Comparison of ENCODE assay signal across 28 cellular contexts in the genomic region with DNA sequence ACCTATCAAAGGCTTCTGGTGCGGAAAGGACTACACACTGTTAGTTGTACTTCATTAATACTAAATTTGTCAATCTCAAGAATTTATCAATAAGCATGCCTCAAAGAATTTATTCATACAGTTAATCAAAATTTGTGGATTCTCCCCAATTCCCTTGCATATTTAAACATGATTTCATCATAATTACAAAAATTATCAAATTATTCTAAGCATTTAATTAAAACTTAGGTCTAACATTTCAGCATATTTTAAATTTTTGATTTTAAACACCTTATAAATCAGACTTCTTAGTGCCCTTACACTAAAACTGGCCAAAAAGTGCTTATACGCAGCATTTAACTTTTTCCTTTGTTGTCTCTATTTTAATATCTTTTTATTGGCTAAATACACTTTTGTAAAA. TPM values are rescaled to one million over a fixed set of nuclear protein-coding genes. Genes with fewer than 3 reads are reported as not detected.
A peak's percentile ranks its signal among the peaks of the same experiment; 100 is the strongest.
DNase-seq lines count a peak whose midpoint lies in the region; ATAC-seq, FAIRE-seq and TF ChIP-seq lines count a peak whose summit lies in the region.
"Had no signal": no experiment of that assay in that cellular context is flagged by ENCODE, and none has a peak within 500 bp of the region (broad histone marks: within the 10 kb centered on the region; RNA-seq: fewer than 3 reads in every experiment).

No MANE protein-coding gene starts in this region.

- no peak overlapping the region for H3K4me3 ChIP-seq in OCI-LY7 (ENCODE audit: low read depth, low read length, poor library complexity, severe bottlenecking)
- H3K4me3 ChIP-seq in Panc1 (ENCODE audit: low read depth in 2 of 2, low read length in 2 of 2), result no peak overlapping the region
- no peak overlapping the region for H3K4me3 ChIP-seq in K562
- H3K4me3 ChIP-seq in dorsolateral prefrontal cortex, result no peak overlapping the region
- H3K4me3 ChIP-seq: BLaER1, GM12878 had no signal

- intact Hi-C loops in OCI-LY7 (cut with micrococcal nuclease; ENCODE audit: unreplicated experiment), result no loop called here
- intact Hi-C loops in Panc1 (cut with micrococcal nuclease; ENCODE audit: unreplicated experiment), result no loop called here
- intact Hi-C loops in K562 (cut with micrococcal nuclease), result loop anchor here (5.0 kb wide), 1 partner anchor 38 kb away; no protein-coding TSS in a partner anchor
- intact Hi-C loops in dorsolateral prefrontal cortex (cut with DNase I), result no loop called here

- H3K4me1 ChIP-seq in OCI-LY7 (ENCODE audit: insufficient read depth, low read length, poor library complexity, severe bottlenecking), result no peaks in the 10 kb centered on the region
- no peaks in the 10 kb centered on the region for H3K4me1 ChIP-seq in Panc1 (ENCODE audit: control insufficient read depth, insufficient read depth, low read length)
- H3K4me1 ChIP-seq in K562 (replicated peaks in 1 of 2; ENCODE audit: control insufficient read depth in 2 of 2, insufficient read depth in 2 of 2, low read length in 2 of 2), result no peaks in the 10 kb centered on the region
- H3K4me1 ChIP-seq: BE2C, BLaER1 had no signal

- DNase-seq in OCI-LY7 (ENCODE audit: low spot score) (no peak), Panc1 (ENCODE audit: low read depth, low spot score) (no peak), K562 (ENCODE audit: extremely low read depth in 1 of 4, low spot score in 3 of 4) (no peak), dorsolateral prefrontal cortex (no peak), NCI-H2081 treated with DMSO at 0.1 percent for 48 hours (lab: John Stamatoyannopoulos, UW) (no peak), RWPE1 (ENCODE audit: low spot score) (no peak)
- DNase-seq: 8988T; ACHN; BE2C; C1 segment of cervical spinal cord; CD4-positive, alpha-beta memory T cell; CD4-positive, CD25-positive, alpha-beta regulatory T cell; CD8-positive, alpha-beta memory T cell; COR-L47; DMS 273 treated with DMSO at 0.1 percent for 48 hours; DMS153; DMS53; DMS79; DND-41; EL; GDM1 had no signal

- H3K27me3 ChIP-seq in Panc1 (ENCODE audit: control insufficient read depth, insufficient read depth, low read length), result no peaks in the 10 kb centered on the region
- H3K27me3 ChIP-seq in K562 (ENCODE audit: control insufficient read depth in 2 of 2, insufficient read depth in 2 of 2, low read length in 2 of 2), result no peaks in the 10 kb centered on the region
- H3K27me3 ChIP-seq in dorsolateral prefrontal cortex, result no peaks in the 10 kb centered on the region
- H3K27me3 ChIP-seq: BE2C, BLaER1 had no signal

- no peak for FAIRE-seq in K562 (lab: Jason Lieb, UNC)
- FAIRE-seq: A204.1, GM12878, GM12892, GM18507 had no signal

- no peaks in the 10 kb centered on the region for H3K9me3 ChIP-seq in OCI-LY7 (ENCODE audit: low read length)
- no peaks in the 10 kb centered on the region for H3K9me3 ChIP-seq in Panc1 (ENCODE audit: control insufficient read depth, insufficient read depth, low read depth, low read length)
- no peaks in the 10 kb centered on the region for H3K9me3 ChIP-seq in K562 (replicated peaks; ENCODE audit: control insufficient read depth, insufficient read depth, low read depth, low read length)
- H3K9me3 ChIP-seq: BE2C, BLaER1 had no signal

- peaks cover 8% of the 10 kb centered on the region for H3K9me1 ChIP-seq in K562 (ENCODE audit: control insufficient read depth, insufficient read depth, low read length)

- TF ChIP-seq POLR2A in K562 (conservative IDR thresholded peaks at IDR 0.05), result no peak

- WGBS in K562 (ENCODE audit: insufficient coverage, low coverage, missing lambda C conversion rate), result 96% methylated on average over 2 of the region's 2 CpGs

- H3K27ac ChIP-seq in OCI-LY7 (ENCODE audit: low read depth, low read length, poor library complexity, severe bottlenecking), result no peak overlapping the region
- no peak overlapping the region for H3K27ac ChIP-seq in Panc1 (ENCODE audit: low read length)
- H3K27ac ChIP-seq in K562 (ENCODE audit: extremely low read depth, low read depth, low read length), result no peak overlapping the region
- no peak overlapping the region for H3K27ac ChIP-seq in dorsolateral prefrontal cortex
- no peak overlapping the region for H3K27ac ChIP-seq in RWPE1
- H3K27ac ChIP-seq: BLaER1 had no signal

- in situ Hi-C loops in Panc1 (cut with HindIII; ENCODE audit: low pct_unique_long_range_greater_than_20kb, low sequenced_read_pairs), result no loop called here
- in situ Hi-C loops in K562 (cut with MboI), result no loop called here

- no peak overlapping the region for H3K9ac ChIP-seq in K562 (ENCODE audit: insufficient read depth in 1 of 2, low read depth in 2 of 2, low read length in 2 of 2)
- H3K9ac ChIP-seq: BLaER1 had no signal

- H3K79me2 ChIP-seq in OCI-LY7 (ENCODE audit: insufficient read depth, low read depth, low read length), result no peaks in the 10 kb centered on the region
- H3K79me2 ChIP-seq in K562 (ENCODE audit: control insufficient read depth, insufficient read depth, low read length), result no peaks in the 10 kb centered on the region

- TF ChIP-seq EP300 in K562 (IDR thresholded peaks at IDR 0.05; ENCODE audit: low read length), result no peak

- TF ChIP-seq CTCF in OCI-LY7 (conservative IDR thresholded peaks at IDR 0.05; ENCODE audit: low read length) (no peak), Panc1 (IDR thresholded peaks at IDR 0.05) (no peak), K562 (IDR thresholded peaks at IDR 0.05 in 2 of 3, conservative IDR thresholded peaks at IDR 0.05 in 1 of 3; ENCODE audit: insufficient read depth in 2 of 3, low read depth in 1 of 3, low read length in 3 of 3) (no peak), dorsolateral prefrontal cortex (IDR thresholded peaks at IDR 0.05 in 54 of 56, conservative IDR thresholded peaks at IDR 0.05 in 2 of 56; ENCODE audit: low read depth in 1 of 56, partially characterized antibody in 56 of 56) (no peak), RWPE1 (conservative IDR thresholded peaks at IDR 0.05; ENCODE audit: low read depth) (no peak)

- POLR2A ChIA-PET in OCI-LY7 (lab: Charles Lee), result no interaction called here
- POLR2A ChIA-PET in Panc1 (lab: Charles Lee), result no interaction called here
- POLR2A ChIA-PET in K562 (lab: Yijun Ruan, JAX), result interaction anchor here (0.6 to 3.3 kb wide), 8 partner anchors 8 to 637 kb away, joined by 3 to 24 read pairs (median 3); partner anchors contain the start of gene SERPIND1
- POLR2A ChIA-PET in RWPE1 (lab: Yijun Ruan, JAX; ENCODE audit: low non-redundant PET), result no interaction called here

- no peak for TF ChIP-seq RAD21 in K562 (CRISPR knock-in tag; conservative IDR thresholded peaks at IDR 0.05 in 1 of 2, IDR thresholded peaks at IDR 0.05 in 1 of 2)

- ATAC-seq in Panc1 (no peak), K562 (no peak)
- ATAC-seq: GM12878 had no signal

- H2AFZ ChIP-seq in OCI-LY7 (ENCODE audit: low read length) (no peak overlapping the region), K562 (ENCODE audit: low read depth, low read length) (no peak overlapping the region)

- no peaks in the 10 kb centered on the region for H4K20me1 ChIP-seq in OCI-LY7 (ENCODE audit: insufficient read depth, low read length)
- no peaks in the 10 kb centered on the region; the same call in 1 of the 2 replicates for H4K20me1 ChIP-seq in K562 (replicated peaks; ENCODE audit: control insufficient read depth, insufficient read depth, low read length)
- H4K20me1 ChIP-seq: BLaER1 had no signal

- H3K4me2 ChIP-seq in OCI-LY7 (ENCODE audit: low read length), result no peak overlapping the region
- no peak overlapping the region for H3K4me2 ChIP-seq in K562 (ENCODE audit: insufficient read depth, low read length)
- H3K4me2 ChIP-seq: BLaER1 had no signal

- CTCF ChIA-PET in OCI-LY7 (lab: Charles Lee; ENCODE audit: unreplicated experiment) (no interaction called here), Panc1 (lab: Charles Lee) (no interaction called here), K562 (lab: Yijun Ruan, JAX; ENCODE audit: low intra/inter-chr PET ratio) (interaction anchor here (0.9 kb wide), 1 partner anchor 18 kb away, joined by 5 read pairs; no protein-coding TSS in a partner anchor), RWPE1 (lab: Yijun Ruan, JAX) (interaction anchor here (0.6 kb wide), 1 partner anchor 17 kb away, joined by 3 read pairs; no protein-coding TSS in a partner anchor)

- peaks cover 46% of the 10 kb centered on the region for H3K36me3 ChIP-seq in OCI-LY7 (ENCODE audit: insufficient read depth, low read length)
- no peaks in the 10 kb centered on the region; the same call in 1 of the 2 replicates for H3K36me3 ChIP-seq in Panc1 (ENCODE audit: control insufficient read depth, insufficient read depth, low read length)
- H3K36me3 ChIP-seq in K562 (ENCODE audit: control insufficient read depth, insufficient read depth, low read length), result peaks cover 50% of the 10 kb centered on the region

- no peaks in the 10 kb centered on the region for H3K9me2 ChIP-seq in OCI-LY7 (ENCODE audit: insufficient read depth, low read length)

- TSS peak; percentile 25 for BruUV-seq in OCI-LY7 (replicated peaks; lab: Mats Ljungman, UMichigan)
- TSS peak; percentile 38 for BruUV-seq in Panc1 (replicated peaks; lab: Mats Ljungman, UMichigan)
- TSS peak; percentile 18 for BruUV-seq in K562 (replicated peaks; lab: Mats Ljungman, UMichigan)

TF ChIP-seq in K562, 482 proteins besides CTCF, POLR2A, EP300 and RAD21 (continues in another document):
- no peak for TF ChIP-seq NFATC3 (IDR thresholded peaks at IDR 0.05)

RNA-seq across cellular contexts. Expression of gene SERPIND1, which starts 13.8 kb away (rescaled TPM):
- total RNA-seq in OCI-LY7 (2014; rRNA removed; shearing (Covaris generic)), result not detected in 2 replicates
- total RNA-seq in OCI-LY7 (2022) (not detected in 2 replicates), Panc1 (2021; ENCODE audit: unreplicated experiment) (0.18 TPM), K562 (2014; rRNA removed) (not detected in 2 replicates), K562 (2014; rRNA removed; fragmentation: Illumina TruSeq; extraction: Trizol) (not detected in 2 replicates), K562 (2015; rRNA removed; fragmentation: Illumina TruSeq; extraction: Trizol) (not detected in 2 replicates), K562 (2021) (0.09 and 0.22 TPM in 2 replicates), dorsolateral prefrontal cortex (1 to 10 TPM in 26 of 120 experiments, under 1 TPM in 70, not detected in 24; 0.11 to 4.7 (median 0.61) TPM)
- polyA plus RNA-seq in Panc1 (2012; ENCODE audit: insufficient read length), result not detected
- not detected in 2 replicates for total RNA-seq in K562 (2011; cell fraction: chromatin; rRNA removed; ENCODE audit: low replicate concordance)
- total RNA-seq in K562 (2011; cell fraction: nucleolus; rRNA removed), result not detected in 2 replicates
- total RNA-seq in K562 (2011; cell fraction: nucleoplasm; rRNA removed), result not detected in 2 replicates
- polyA plus RNA-seq in K562 (2011; rRNA removed) (not detected in 2 replicates), K562 (2014; fragmentation: Illumina TruSeq; extraction: Trizol) (not detected in 2 replicates), K562 (2014; fragmentation: Nextera tagmentation; extraction: Ambion mirVana) (under 1 TPM; 0.04 to 0.11 TPM), K562 (2014; rRNA removed) (not detected in 2 replicates)
- not detected in 2 replicates for polyA plus RNA-seq in K562 (2011; cell fraction: cytosol; rRNA removed)
- not detected in 2 replicates for polyA plus RNA-seq in K562 (2011; cell fraction: nucleus; rRNA removed)
- polyA plus RNA-seq in K562 (2012), result 0.11 and 0.16 TPM in 2 replicates
- polyA minus RNA-seq in K562 (2011; rRNA and poly(A)+ RNA removed), result not detected in 2 replicates
- polyA minus RNA-seq in K562 (2011; cell fraction: cytosol; rRNA and poly(A)+ RNA removed), result 1.0 TPM in 1 of 2 replicates, not detected in the other
- polyA minus RNA-seq in K562 (2011; cell fraction: nucleus; rRNA and poly(A)+ RNA removed), result not detected in 2 replicates
- total RNA-seq: CD4-positive, alpha-beta memory T cell; CD4-positive, CD25-positive, alpha-beta regulatory T cell; CD8-positive, alpha-beta memory T cell; G401 had no signal
- polyA plus RNA-seq: CD14-positive monocyte had no signal

Comparison
In these comparisons a context has a peak if more than half of its experiments do, and no peak if none do; other contexts are left out.
1. CTCF ChIA-PET loops: an anchor here in K562 (0.9 kb wide) and RWPE1 (0.6 kb wide); none called in OCI-LY7 and Panc1.